Comparison of ENCODE assay signal across 8 cellular contexts in the genomic region with DNA sequence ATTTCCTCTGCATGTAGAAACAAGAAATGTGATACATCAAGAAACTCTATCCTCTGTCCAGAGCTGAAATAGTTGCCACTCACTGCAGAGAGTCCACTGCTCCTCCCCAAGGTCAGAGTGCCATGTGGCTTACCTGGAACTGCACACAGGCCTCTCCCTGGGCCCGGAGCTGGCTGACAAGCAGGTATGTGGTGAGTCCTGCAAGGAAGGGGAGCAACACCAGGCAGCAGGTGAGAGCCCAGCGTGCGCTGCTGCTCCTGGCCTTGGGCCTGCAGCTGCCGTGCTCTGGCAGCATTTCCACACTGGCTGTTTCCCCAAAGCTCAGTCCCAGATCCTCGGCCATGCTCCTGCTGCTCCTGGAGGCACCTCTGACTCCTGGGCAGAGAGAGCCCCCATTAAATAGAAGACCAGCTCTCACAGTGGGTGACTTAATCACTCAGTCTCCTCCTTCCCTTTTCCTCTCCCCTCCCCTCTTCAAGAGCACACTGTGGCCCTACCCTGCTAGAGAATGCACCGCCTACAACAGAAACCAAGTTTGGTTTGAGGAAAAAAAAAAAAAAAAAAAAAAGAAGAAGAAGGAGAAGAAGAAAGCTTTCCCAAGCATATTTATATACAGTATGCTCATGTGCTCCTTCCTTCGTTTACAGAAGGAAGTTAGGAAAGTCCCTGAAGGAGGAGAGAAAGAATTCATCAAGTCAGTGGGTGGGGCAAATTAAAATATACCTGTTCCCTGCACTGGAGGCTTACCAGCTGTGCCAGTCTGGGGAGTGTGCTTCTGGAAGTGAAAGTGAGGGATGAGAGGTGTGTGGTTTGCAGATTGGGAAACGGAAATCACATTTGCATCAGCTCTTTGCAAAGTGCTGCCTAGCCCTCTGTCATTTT. TPM values are rescaled to one million over a fixed set of nuclear protein-coding genes. Genes with fewer than 3 reads are reported as not detected.
DNase-seq lines count a peak whose midpoint lies in the region; ATAC-seq, FAIRE-seq and TF ChIP-seq lines count a peak whose summit lies in the region.

A gene (minus strand): TSS at position 370 of the 882 bp plus-strand sequence. CDS start 27 bp downstream, at position 343.

- peak; percentile 64 for DNase-seq in activated CD4-positive, alpha-beta T cell treated with anti-CD3 and anti-CD28 coated beads for 36 hours
- DNase-seq in activated CD4-positive, alpha-beta T cell treated with anti-CD3 and anti-CD28 coated beads for 1 hour: no peak
- DNase-seq in NB4 (ENCODE audit: low read depth): peak; percentile 15
- peak; percentile 22 for DNase-seq in activated T-helper 2 cell treated with anti-CD3 and anti-CD28 coated beads, Interferon-gamma antibody, Interleukin-2, Interleukin-4, amounts not matched to agents 10 μg/mL and 5 μg/mL and 100 μg/mL, durations not matched to agents 14 hours and 24 hours and 36 hours (ENCODE audit: low spot score)
- DNase-seq in kidney: peak; percentile 81
- peak in 1 of 2 donors; percentile 50 for DNase-seq in stimulated activated effector memory CD8-positive, alpha-beta T cell treated with anti-CD3 and anti-CD28 coated beads, Interleukin-12 subunit alpha, Interleukin-12 subunit beta, amount 100 ng/mL, for 72 hours (ENCODE audit: low spot score in 2 of 2)
- no peak for DNase-seq in HCEC 1CT

- no peak for FAIRE-seq in kidney (lab: Jason Lieb, UNC)

- CTCF ChIA-PET in activated CD4-positive, alpha-beta T cell treated with anti-CD3 and anti-CD28 coated beads for 36 hours (lab: Charles Lee): interaction anchor here (0.6 to 1.1 kb wide), 6 partner anchors 73 to 585 kb away, joined by 3 to 5 read pairs (median 3); no protein-coding TSS in a partner anchor

- H3K27ac Mint-ChIP-seq in activated CD4-positive, alpha-beta T cell treated with anti-CD3 and anti-CD28 coated beads for 36 hours: peak within 1 kb of the TSS; percentile 68
- peak within 1 kb of the TSS; percentile 30 for H3K27ac Mint-ChIP-seq in activated T-helper 2 cell treated with anti-CD3 and anti-CD28 coated beads, Interferon-gamma antibody, Interleukin-2, Interleukin-4, amounts not matched to agents 10 μg/mL and 5 μg/mL and 100 μg/mL, durations not matched to agents 14 hours and 24 hours and 36 hours
- H3K27ac Mint-ChIP-seq in stimulated activated effector memory CD8-positive, alpha-beta T cell treated with anti-CD3 and anti-CD28 coated beads, Interleukin-12 subunit alpha, Interleukin-12 subunit beta, amount 100 ng/mL, for 72 hours: no peak within 1 kb of the TSS

- peak within 1 kb of the TSS; percentile 77 to 87 for H3K27ac ChIP-seq in kidney (ENCODE audit: low read depth in 2 of 2, low read length in 2 of 2)

- H3K27me3 Mint-ChIP-seq in activated CD4-positive, alpha-beta T cell treated with anti-CD3 and anti-CD28 coated beads for 36 hours: peaks cover 3% of the 10 kb centered on the region
- peaks cover 31% of the 10 kb centered on the region for H3K27me3 Mint-ChIP-seq in activated T-helper 2 cell treated with anti-CD3 and anti-CD28 coated beads, Interferon-gamma antibody, Interleukin-2, Interleukin-4, amounts not matched to agents 10 μg/mL and 5 μg/mL and 100 μg/mL, durations not matched to agents 14 hours and 24 hours and 36 hours (ENCODE audit: low read depth)

- no peaks in the 10 kb centered on the region for H3K9me3 ChIP-seq in kidney (ENCODE audit: control insufficient read depth in 1 of 2, low read length in 2 of 2)

- POLR2A ChIA-PET in activated CD4-positive, alpha-beta T cell treated with anti-CD3 and anti-CD28 coated beads for 36 hours (lab: Charles Lee): interaction anchor here (0.7 kb wide), 1 partner anchor 152 kb away, joined by 4 read pairs; no protein-coding TSS in a partner anchor

- no peaks in the 10 kb centered on the region for H3K36me3 Mint-ChIP-seq in activated CD4-positive, alpha-beta T cell treated with anti-CD3 and anti-CD28 coated beads for 36 hours (ENCODE audit: low read depth)
- H3K36me3 Mint-ChIP-seq in activated T-helper 2 cell treated with anti-CD3 and anti-CD28 coated beads, Interferon-gamma antibody, Interleukin-2, Interleukin-4, amounts not matched to agents 10 μg/mL and 5 μg/mL and 100 μg/mL, durations not matched to agents 14 hours and 24 hours and 36 hours (ENCODE audit: low read depth): no peaks in the 10 kb centered on the region
- H3K36me3 Mint-ChIP-seq in stimulated activated effector memory CD8-positive, alpha-beta T cell treated with anti-CD3 and anti-CD28 coated beads, Interleukin-12 subunit alpha, Interleukin-12 subunit beta, amount 100 ng/mL, for 72 hours: no peaks in the 10 kb centered on the region

- H3K9me3 Mint-ChIP-seq in activated CD4-positive, alpha-beta T cell treated with anti-CD3 and anti-CD28 coated beads for 36 hours (ENCODE audit: low read depth): no peaks in the 10 kb centered on the region
- no peaks in the 10 kb centered on the region for H3K9me3 Mint-ChIP-seq in activated T-helper 2 cell treated with anti-CD3 and anti-CD28 coated beads, Interferon-gamma antibody, Interleukin-2, Interleukin-4, amounts not matched to agents 10 μg/mL and 5 μg/mL and 100 μg/mL, durations not matched to agents 14 hours and 24 hours and 36 hours
- no peaks in the 10 kb centered on the region for H3K9me3 Mint-ChIP-seq in stimulated activated effector memory CD8-positive, alpha-beta T cell treated with anti-CD3 and anti-CD28 coated beads, Interleukin-12 subunit alpha, Interleukin-12 subunit beta, amount 100 ng/mL, for 72 hours

- H3K4me3 ChIP-seq in NB4 (ENCODE audit: low read depth, low read length) (no peak within 1 kb of the TSS), kidney (ENCODE audit: low read length in 2 of 2) (peak within 1 kb of the TSS; percentile 46 to 62)

- H3K4me3 Mint-ChIP-seq in activated CD4-positive, alpha-beta T cell treated with anti-CD3 and anti-CD28 coated beads for 36 hours: peak within 1 kb of the TSS; percentile 43
- H3K4me3 Mint-ChIP-seq in activated T-helper 2 cell treated with anti-CD3 and anti-CD28 coated beads, Interferon-gamma antibody, Interleukin-2, Interleukin-4, amounts not matched to agents 10 μg/mL and 5 μg/mL and 100 μg/mL, durations not matched to agents 14 hours and 24 hours and 36 hours (ENCODE audit: low read depth): peak within 1 kb of the TSS; percentile 10
- H3K4me3 Mint-ChIP-seq in stimulated activated effector memory CD8-positive, alpha-beta T cell treated with anti-CD3 and anti-CD28 coated beads, Interleukin-12 subunit alpha, Interleukin-12 subunit beta, amount 100 ng/mL, for 72 hours: no peak within 1 kb of the TSS

- peak within 1 kb of the TSS; percentile 11 to 37 for H3K9ac ChIP-seq in kidney (ENCODE audit: low read length in 2 of 2)

- TF ChIP-seq CTCF in NB4 (IDR thresholded peaks at IDR 0.05; ENCODE audit: low read depth, low read length) (no peak), kidney (IDR thresholded peaks at IDR 0.05; ENCODE audit: borderline replicate concordance, extremely low read depth, insufficient read depth) (no peak)

- no peak for TF ChIP-seq POLR2A in NB4 (IDR thresholded peaks at IDR 0.05; ENCODE audit: extremely low read depth, insufficient read length)

- H3K4me1 Mint-ChIP-seq in activated CD4-positive, alpha-beta T cell treated with anti-CD3 and anti-CD28 coated beads for 36 hours: peaks cover 25% of the 10 kb centered on the region
- peaks cover 28% of the 10 kb centered on the region for H3K4me1 Mint-ChIP-seq in activated T-helper 2 cell treated with anti-CD3 and anti-CD28 coated beads, Interferon-gamma antibody, Interleukin-2, Interleukin-4, amounts not matched to agents 10 μg/mL and 5 μg/mL and 100 μg/mL, durations not matched to agents 14 hours and 24 hours and 36 hours (ENCODE audit: low read depth)
- peaks cover 40% of the 10 kb centered on the region for H3K4me1 Mint-ChIP-seq in stimulated activated effector memory CD8-positive, alpha-beta T cell treated with anti-CD3 and anti-CD28 coated beads, Interleukin-12 subunit alpha, Interleukin-12 subunit beta, amount 100 ng/mL, for 72 hours

- peak; percentile 85 for ATAC-seq in activated CD4-positive, alpha-beta T cell treated with anti-CD3 and anti-CD28 coated beads for 36 hours
- ATAC-seq in HG02623 (IDR thresholded peaks at IDR 0.05; ENCODE audit: unreplicated experiment): peak; percentile 96
- ATAC-seq in stimulated activated effector memory CD8-positive, alpha-beta T cell treated with anti-CD3 and anti-CD28 coated beads, Interleukin-12 subunit alpha, Interleukin-12 subunit beta, amount 100 ng/mL, for 72 hours: peak; percentile 83

- peaks cover 29 to 33% of the 10 kb centered on the region in 2 donors for H3K4me1 ChIP-seq in kidney (ENCODE audit: control insufficient read depth in 1 of 2, insufficient read depth in 1 of 2, low read depth in 1 of 2, low read length in 2 of 2)

- intact Hi-C loops in activated CD4-positive, alpha-beta T cell treated with anti-CD3 and anti-CD28 coated beads for 36 hours (cut with DNase I, micrococcal nuclease): loop anchor here (1.0 to 5.0 kb wide), 3 partner anchors 86 to 206 kb away; a partner anchor contains a TSS
- intact Hi-C loops in activated T-helper 2 cell treated with anti-CD3 and anti-CD28 coated beads, Interferon-gamma antibody, Interleukin-2, Interleukin-4, amounts not matched to agents 10 μg/mL and 5 μg/mL and 100 μg/mL, durations not matched to agents 14 hours and 24 hours and 36 hours (cut with micrococcal nuclease): loop anchor here (2.0 to 10.0 kb wide), 4 partner anchors 23 to 399 kb away; a partner anchor contains a TSS
- intact Hi-C loops in kidney (cut with DNase I): no loop called here

- no peaks in the 10 kb centered on the region for H3K36me3 ChIP-seq in kidney (ENCODE audit: control insufficient read depth in 1 of 2, insufficient read depth in 2 of 2, low read length in 2 of 2)

RNA-seq across cellular contexts. Expression of the gene that starts here (rescaled TPM):
- total RNA-seq in activated CD4-positive, alpha-beta T cell treated with anti-CD3 and anti-CD28 coated beads for 36 hours: under 1 TPM; 0.47 to 0.50 TPM
- total RNA-seq in activated T-helper 2 cell treated with anti-CD3 and anti-CD28 coated beads, Interferon-gamma antibody, Interleukin-2, Interleukin-4, amounts not matched to agents 10 μg/mL and 5 μg/mL and 100 μg/mL, durations not matched to agents 14 hours and 24 hours and 36 hours: 0.25 and 0.28 TPM in 2 replicates
- total RNA-seq in kidney: 2.3 TPM
- polyA plus RNA-seq in kidney (ENCODE audit: insufficient read depth, low read depth, low replicate concordance): 1.4 TPM

Comparison
In these comparisons a context has a peak if more than half of its experiments do, and no peak if none do; other contexts are left out.
1. Peak in DNase-seq and ATAC-seq in activated CD4-positive, alpha-beta T cell treated with anti-CD3 and anti-CD28 coated beads for 36 hours; RNA of the gene not detected or under 1 TPM.
2. Peak in DNase-seq in activated T-helper 2 cell treated with anti-CD3 and anti-CD28 coated beads, Interferon-gamma antibody, Interleukin-2, Interleukin-4, amounts not matched to agents 10 μg/mL and 5 μg/mL and 100 μg/mL, durations not matched to agents 14 hours and 24 hours and 36 hours; RNA of the gene not detected or under 1 TPM.
3. DNase-seq: peak in NB4 (single experiment) and kidney (single experiment); none in activated CD4-positive, alpha-beta T cell treated with anti-CD3 and anti-CD28 coated beads for 1 hour (single experiment) and HCEC 1CT (single experiment).
4. Peak in every context shown above with its lines, with median percentiles within 50 percentile points of each other: ATAC-seq.